ENCODE assay signal across 25 cellular contexts in genomic region chr2:29040552-29040951, GRCh38. TPM values are rescaled to one million over a fixed set of nuclear protein-coding genes. Genes with fewer than 3 reads are reported as not detected.
DNase-seq lines count a peak whose midpoint lies in the region; ATAC-seq and TF ChIP-seq lines count a peak whose summit lies in the region.
"Had no signal": no experiment of that assay in that cellular context is flagged by ENCODE, and none has a peak within 500 bp of the region (broad histone marks: within the 10 kb centered on the region; RNA-seq: fewer than 3 reads in every experiment).

No MANE protein-coding gene starts in this region.

- no peak for DNase-seq in natural killer cell
- no peak for DNase-seq in natural killer cell treated with Interleukin-12 subunit alpha and Interleukin-12 subunit beta and Interleukin-15 and Interleukin-18, amount 100 ng/mL, for 72 hours (ENCODE audit: low spot score)
- peak; percentile 7 for DNase-seq in NCI-H69 (lab: John Stamatoyannopoulos, UW)
- no peak for DNase-seq in psoas muscle
- no peak for DNase-seq in NCI-H2107 treated with DMSO at 0.1 percent for 48 hours (lab: John Stamatoyannopoulos, UW; ENCODE audit: unreplicated experiment)
- DNase-seq: BE2C; CD4-positive, CD25-positive, alpha-beta regulatory T cell; COR-L47; GDM1; HCEC 1CT; NCI-H1417 treated with DMSO at 0.1 percent for 48 hours; NCI-H187 treated with DMSO at 0.1 percent for 48 hours; NCI-H2171; NCI-H748 treated with DMSO at 0.1 percent for 48 hours; PC-3; SIG-M5; T-cell had no signal

- ATAC-seq in natural killer cell = no peak
- no peak for ATAC-seq in natural killer cell treated with Interleukin-12 subunit alpha and Interleukin-12 subunit beta and Interleukin-15 and Interleukin-18, amount 100 ng/mL, for 72 hours
- peak; percentile 20 for ATAC-seq in GM21723 (IDR thresholded peaks at IDR 0.05; ENCODE audit: unreplicated experiment)
- no peak for ATAC-seq in HG02870 (IDR thresholded peaks at IDR 0.05; ENCODE audit: unreplicated experiment)
- ATAC-seq in psoas muscle = no peak
- ATAC-seq in HG03442 (IDR thresholded peaks at IDR 0.05; ENCODE audit: unreplicated experiment) = no peak
- ATAC-seq: GM23338, PC-3, T-cell had no signal

- no peaks in the 10 kb centered on the region for H3K27me3 ChIP-seq in psoas muscle (ENCODE audit: insufficient read depth in 3 of 3, low read length in 2 of 3)
- H3K27me3 ChIP-seq: BE2C had no signal

- H3K9me3 ChIP-seq in psoas muscle = no peaks in the 10 kb centered on the region
- H3K9me3 ChIP-seq: BE2C had no signal

- intact Hi-C loops in natural killer cell (cut with micrococcal nuclease) = no loop called here
- intact Hi-C loops in psoas muscle (cut with DNase I) = no loop called here

- no peak overlapping the region for H3K4me3 Mint-ChIP-seq in natural killer cell
- no peak overlapping the region for H3K4me3 Mint-ChIP-seq in natural killer cell treated with Interleukin-12 subunit alpha and Interleukin-12 subunit beta and Interleukin-15 and Interleukin-18, amount 100 ng/mL, for 72 hours
- H3K4me3 Mint-ChIP-seq: CD4-positive, CD25-positive, alpha-beta regulatory T cell; GM23338; T-cell had no signal

- TF ChIP-seq CTCF in natural killer cell (IDR thresholded peaks at IDR 0.05) = no peak
- no peak for TF ChIP-seq CTCF in psoas muscle (IDR thresholded peaks at IDR 0.05)

- H3K27me3 Mint-ChIP-seq in natural killer cell (ENCODE audit: low read depth in 2 of 2) = no peaks in the 10 kb centered on the region
- H3K27me3 Mint-ChIP-seq in natural killer cell treated with Interleukin-12 subunit alpha and Interleukin-12 subunit beta and Interleukin-15 and Interleukin-18, amount 100 ng/mL, for 72 hours = no peaks in the 10 kb centered on the region
- H3K27me3 Mint-ChIP-seq: CD4-positive, CD25-positive, alpha-beta regulatory T cell; T-cell had no signal

- H3K4me3 ChIP-seq in psoas muscle = no peak overlapping the region
- H3K4me3 ChIP-seq: GM23338 had no signal

- no peaks in the 10 kb centered on the region for H3K9me3 Mint-ChIP-seq in natural killer cell
- H3K9me3 Mint-ChIP-seq in natural killer cell treated with Interleukin-12 subunit alpha and Interleukin-12 subunit beta and Interleukin-15 and Interleukin-18, amount 100 ng/mL, for 72 hours = no peaks in the 10 kb centered on the region
- H3K9me3 Mint-ChIP-seq: CD4-positive, CD25-positive, alpha-beta regulatory T cell; GM23338; T-cell had no signal

- no peak overlapping the region for H3K27ac ChIP-seq in psoas muscle
- H3K27ac ChIP-seq: KMS-11, RWPE1 had no signal

- H3K36me3 ChIP-seq in psoas muscle (ENCODE audit: insufficient read depth in 1 of 2, low read depth in 1 of 2) = peaks cover 0 to 9% of the 10 kb centered on the region in 2 donors
- H3K36me3 ChIP-seq: BE2C had no signal

- H3K36me3 Mint-ChIP-seq in natural killer cell = peaks cover 7% of the 10 kb centered on the region
- peaks cover 7% of the 10 kb centered on the region for H3K36me3 Mint-ChIP-seq in natural killer cell treated with Interleukin-12 subunit alpha and Interleukin-12 subunit beta and Interleukin-15 and Interleukin-18, amount 100 ng/mL, for 72 hours

- no peaks in the 10 kb centered on the region for H3K4me1 ChIP-seq in psoas muscle

- 64 to 71% (median 66%) methylated on average over 6 of the region's 6 CpGs for WGBS in psoas muscle, 3 donors

- H3K27ac Mint-ChIP-seq in natural killer cell = peak overlapping the region; percentile 70
- H3K27ac Mint-ChIP-seq in natural killer cell treated with Interleukin-12 subunit alpha and Interleukin-12 subunit beta and Interleukin-15 and Interleukin-18, amount 100 ng/mL, for 72 hours = peak overlapping the region in 1 of 2 donors; percentile 58
- H3K27ac Mint-ChIP-seq: CD4-positive, CD25-positive, alpha-beta regulatory T cell; GM23338; T-cell had no signal

- H3K4me1 Mint-ChIP-seq in natural killer cell = peaks cover 15 to 20% of the 10 kb centered on the region in 2 donors
- peaks cover 6 to 11% of the 10 kb centered on the region in 2 donors for H3K4me1 Mint-ChIP-seq in natural killer cell treated with Interleukin-12 subunit alpha and Interleukin-12 subunit beta and Interleukin-15 and Interleukin-18, amount 100 ng/mL, for 72 hours (ENCODE audit: low read depth in 2 of 2)

RNA-seq across cellular contexts. Expression of gene PCARE, which starts 33.8 kb away (rescaled TPM):
- total RNA-seq in natural killer cell = not detected
- total RNA-seq in natural killer cell treated with Interleukin-12 subunit alpha and Interleukin-12 subunit beta and Interleukin-15 and Interleukin-18, amount 100 ng/mL, for 72 hours = not detected
- 1 to 10 TPM in 1 of 4 donors, under 1 TPM in 3; 0.02 to 1.0 (median 0.53) TPM for total RNA-seq in psoas muscle
- under 1 TPM; 0.03 to 0.48 (median 0.09) TPM for polyA plus RNA-seq in psoas muscle
- total RNA-seq: CD4-positive, CD25-positive, alpha-beta regulatory T cell; Daoy; GM23338; HT-29; PC-3; T-cell had no signal
- polyA plus RNA-seq: CD4-positive, CD25-positive, alpha-beta regulatory T cell; GM23338 had no signal

RNA-seq across cellular contexts. Expression of gene TOGARAM2, which starts 59.5 kb away (rescaled TPM):
- total RNA-seq in natural killer cell (10 to 100 TPM; 25.9 to 53.2 (median 30.8) TPM), psoas muscle (10 to 100 TPM in 3 of 4 donors, 1 to 10 TPM in 1; 2.2 to 98.4 (median 22.5) TPM)
- 1 to 10 TPM; 6.8 to 7.7 TPM for total RNA-seq in natural killer cell treated with Interleukin-12 subunit alpha and Interleukin-12 subunit beta and Interleukin-15 and Interleukin-18, amount 100 ng/mL, for 72 hours
- 10 to 100 TPM in 2 of 3 donors, 1 to 10 TPM in 1; 6.1 to 54.2 (median 30.4) TPM for polyA plus RNA-seq in psoas muscle
- total RNA-seq: PC-3 had no signal
